ENCODE assay signal across 11 cellular contexts in the genomic region with DNA sequence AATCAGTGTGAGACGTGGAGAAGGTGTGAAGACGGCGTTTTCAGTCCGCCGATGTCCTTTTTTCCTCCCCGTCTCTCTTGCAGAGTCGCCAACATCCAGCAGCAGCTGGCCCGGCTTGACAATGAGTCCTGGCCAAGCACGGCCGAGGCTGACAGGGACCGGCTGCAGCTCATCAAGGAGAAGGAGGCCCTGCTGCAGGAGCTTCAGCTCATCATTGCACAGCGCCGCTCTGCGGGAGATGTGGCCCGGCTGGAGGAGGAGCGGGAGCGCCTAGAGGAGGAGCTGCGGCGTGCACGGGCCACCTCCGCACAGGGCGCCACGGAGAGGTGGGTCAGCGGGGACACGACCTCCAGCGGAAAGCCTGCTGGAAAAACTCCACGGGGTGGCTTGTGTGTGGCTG. TPM values are rescaled to one million over a fixed set of nuclear protein-coding genes. Genes with fewer than 3 reads are reported as not detected.
A peak's percentile ranks its signal among the peaks of the same experiment; 100 is the strongest.
DNase-seq lines count a peak whose midpoint lies in the region; ATAC-seq, FAIRE-seq and TF ChIP-seq lines count a peak whose summit lies in the region.
"Had no signal": no experiment of that assay in that cellular context is flagged by ENCODE, and none has a peak within 500 bp of the region (broad histone marks: within the 10 kb centered on the region; RNA-seq: fewer than 3 reads in every experiment).

No MANE protein-coding gene starts in this region.

- TF ChIP-seq RAD21 in HepG2 (CRISPR knock-in tag; IDR thresholded peaks at IDR 0.05) = no peak

- 98% methylated on average over 20 of the region's 27 CpGs for WGBS in HepG2 (ENCODE audit: low lambda C conversion rate)

- H3K27ac Mint-ChIP-seq in activated naive CD8-positive, alpha-beta T cell = peak overlapping the region; percentile 70
- peak overlapping the region; percentile 93 for H3K27ac Mint-ChIP-seq in stimulated activated memory B cell treated with anti-CD40 and anti-IgM and Interleukin-4, amounts not matched to agents 10 μg/mL and 1 μg/mL and 100 μg/mL, for 72 hours

- FAIRE-seq in HepG2 (lab: Jason Lieb, UNC) = no peak

- no peak overlapping the region for H3K27ac ChIP-seq in HepG2 (ENCODE audit: extremely low read length, insufficient read depth, low read length)

- intact Hi-C loops in HepG2 (cut with micrococcal nuclease; ENCODE audit: unreplicated experiment) = no loop called here

- H4K20me1 ChIP-seq in HepG2 (ENCODE audit: insufficient read depth, low read length) = no peaks in the 10 kb centered on the region

- H3K4me1 Mint-ChIP-seq in activated naive CD8-positive, alpha-beta T cell (ENCODE audit: low read depth) = peaks cover 71% of the 10 kb centered on the region
- H3K4me1 Mint-ChIP-seq in stimulated activated memory B cell treated with anti-CD40 and anti-IgM and Interleukin-4, amounts not matched to agents 10 μg/mL and 1 μg/mL and 100 μg/mL, for 72 hours = peaks cover 68% of the 10 kb centered on the region

- DNase-seq in GM12865 (ENCODE audit: low read depth) (no peak), hypothalamus (lab: John Stamatoyannopoulos, UW) (peak in 34 of 51 donors; percentile 1 to 68 (median 30)), GM13976 (ENCODE audit: low spot score) (no peak), HepG2 (ENCODE audit: low spot score) (no peak)
- DNase-seq: activated T-cell treated with anti-CD3 and anti-CD28 coated beads, Interleukin-2, amount 50 U/mL, for 1 hour; DND-41; NCI-H1694 treated with DMSO at 0.1 percent for 48 hours; stimulated activated CD4-positive, alpha-beta T cell treated with anti-CD3 and anti-CD28 coated beads, Interleukin-12 subunit alpha, Interleukin-12 subunit beta, amount 100 ng/mL, for 4 hours had no signal

- BruUV-seq in HepG2 (replicated peaks; lab: Mats Ljungman, UMichigan) = no TSS peak

- no peak overlapping the region for H3K4me2 ChIP-seq in HepG2 (ENCODE audit: low read depth, low read length)

- H3K36me3 ChIP-seq in HepG2 (replicated peaks in 1 of 2; ENCODE audit: control insufficient read depth in 1 of 2, insufficient read depth in 2 of 2, low read length in 2 of 2) = no peaks in the 10 kb centered on the region

- 0 out of 2 replicates have a peak, but pooled peaks cover 14% of the 10 kb centered on the region for H3K4me1 ChIP-seq in HepG2 (ENCODE audit: insufficient read depth, low read length)

- H3K4me3 ChIP-seq in GM12865 (ENCODE audit: low read depth, low read length) (peak overlapping the region; percentile 45), HepG2 (replicated peaks in 1 of 3; ENCODE audit: insufficient read depth in 1 of 3, low read depth in 2 of 3, low read length in 3 of 3) (no peak overlapping the region)

- no peaks in the 10 kb centered on the region for H3K9me3 Mint-ChIP-seq in activated naive CD8-positive, alpha-beta T cell (ENCODE audit: low read depth)
- no peaks in the 10 kb centered on the region for H3K9me3 Mint-ChIP-seq in stimulated activated memory B cell treated with anti-CD40 and anti-IgM and Interleukin-4, amounts not matched to agents 10 μg/mL and 1 μg/mL and 100 μg/mL, for 72 hours

- CTCF ChIA-PET in HepG2 (lab: Yijun Ruan, JAX; ENCODE audit: low intra/inter-chr PET ratio, low total read pairs) = no interaction called here

- no peak for TF ChIP-seq POLR2A in HepG2 (IDR thresholded peaks at IDR 0.05; ENCODE audit: insufficient read depth in 1 of 2, low read depth in 2 of 2, low read length in 2 of 2)

- no peak for TF ChIP-seq EP300 in HepG2 (IDR thresholded peaks at IDR 0.05; ENCODE audit: low read depth in 2 of 2, low read length in 2 of 2)
- no peak for TF ChIP-seq EP300 in HepG2 (CRISPR knock-in tag; IDR thresholded peaks at IDR 0.05; ENCODE audit: borderline replicate concordance)

- H3K27me3 ChIP-seq in HepG2 (ENCODE audit: control insufficient read depth in 1 of 2, insufficient read depth in 2 of 2, low read length in 2 of 2) = no peaks in the 10 kb centered on the region

- TF ChIP-seq CTCF in GM12865 (IDR thresholded peaks at IDR 0.05; ENCODE audit: insufficient read depth, low read depth, low read length, missing control alignments) (no peak), GM13976 (IDR thresholded peaks at IDR 0.05; ENCODE audit: borderline replicate concordance, control extremely low read depth, extremely low read depth, insufficient read depth, missing control alignments) (no peak), HepG2 (CRISPR knock-in tag; IDR thresholded peaks at IDR 0.05) (no peak)

- ATAC-seq in stimulated activated memory B cell treated with anti-CD40 and anti-IgM and Interleukin-4, amounts not matched to agents 10 μg/mL and 1 μg/mL and 100 μg/mL, for 72 hours = no peak
- ATAC-seq in GM18867 (IDR thresholded peaks at IDR 0.05; ENCODE audit: unreplicated experiment) (no peak), HepG2 (no peak)

- no peaks in the 10 kb centered on the region for H3K79me2 ChIP-seq in HepG2 (ENCODE audit: insufficient read depth, low read length)

- POLR2A ChIA-PET in HepG2 (lab: Yijun Ruan, JAX) = no interaction called here

- H3K4me3 Mint-ChIP-seq in activated naive CD8-positive, alpha-beta T cell = peak overlapping the region; percentile 27
- H3K4me3 Mint-ChIP-seq in stimulated activated memory B cell treated with anti-CD40 and anti-IgM and Interleukin-4, amounts not matched to agents 10 μg/mL and 1 μg/mL and 100 μg/mL, for 72 hours = peak overlapping the region; percentile 36

- H3K27me3 Mint-ChIP-seq in activated naive CD8-positive, alpha-beta T cell = no peaks in the 10 kb centered on the region
- H3K27me3 Mint-ChIP-seq in stimulated activated memory B cell treated with anti-CD40 and anti-IgM and Interleukin-4, amounts not matched to agents 10 μg/mL and 1 μg/mL and 100 μg/mL, for 72 hours = no peaks in the 10 kb centered on the region

- no peak overlapping the region for H2AFZ ChIP-seq in HepG2 (ENCODE audit: low read length)

- H3K36me3 Mint-ChIP-seq in activated naive CD8-positive, alpha-beta T cell = peaks cover 5% of the 10 kb centered on the region
- H3K36me3 Mint-ChIP-seq in stimulated activated memory B cell treated with anti-CD40 and anti-IgM and Interleukin-4, amounts not matched to agents 10 μg/mL and 1 μg/mL and 100 μg/mL, for 72 hours = peaks cover 11% of the 10 kb centered on the region

- no peaks in the 10 kb centered on the region for H3K9me3 ChIP-seq in HepG2 (ENCODE audit: low read length)

- no peak overlapping the region for H3K9ac ChIP-seq in HepG2 (ENCODE audit: insufficient read depth, low read depth, low read length)

- in situ Hi-C loops in GM13976 (cut with MboI; ENCODE audit: low sequenced_read_pairs, unreplicated experiment) = no loop called here
- in situ Hi-C loops in HepG2 (cut with HindIII; ENCODE audit: extremely low pct_ligation_motif_present, low pct_unique_long_range_greater_than_20kb) = loop anchor here (5.0 to 10.0 kb wide), 2 partner anchors 112 to 225 kb away; no protein-coding TSS in a partner anchor

TF ChIP-seq in HepG2, 621 proteins besides CTCF, POLR2A, EP300 and RAD21 (continues in another document):
- TF ChIP-seq ZNF652 (CRISPR knock-in tag; IDR thresholded peaks at IDR 0.05; ENCODE audit: borderline replicate concordance, low read depth) (no peak), MEF2D (CRISPR knock-in tag; IDR thresholded peaks at IDR 0.05) (no peak)

RNA-seq across cellular contexts. Expression of a gene that starts 47.1 kb away (rescaled TPM):
- 2.5 and 2.6 TPM in 2 replicates for total RNA-seq in HepG2 (2016; rRNA removed; fragmentation: Illumina TruSeq; extraction: Trizol)
- total RNA-seq in HepG2 (2016; cell fraction: cytosol; rRNA removed; fragmentation: Illumina TruSeq; extraction: Trizol; ENCODE audit: low read depth) = 0.53 and 0.81 TPM in 2 replicates
- 2.4 and 2.7 TPM in 2 replicates for total RNA-seq in HepG2 (2016; cell fraction: insoluble cytoplasmic fraction; rRNA removed; fragmentation: Illumina TruSeq; extraction: Trizol)
- total RNA-seq in HepG2 (2016; cell fraction: membrane; rRNA removed; fragmentation: Illumina TruSeq; extraction: Trizol) = 1.00 and 1.1 TPM in 2 replicates
- 2.7 and 3.0 TPM in 2 replicates for total RNA-seq in HepG2 (2016; cell fraction: nucleus; rRNA removed; fragmentation: Illumina TruSeq; extraction: Trizol)
- 1.8 and 1.9 TPM in 2 replicates for polyA plus RNA-seq in HepG2 (2011; rRNA removed)
- polyA plus RNA-seq in HepG2 (2011; cell fraction: cytosol; rRNA removed) = 2.3 and 2.4 TPM in 2 replicates
- 1.2 and 1.9 TPM in 2 replicates for polyA plus RNA-seq in HepG2 (2011; cell fraction: nucleus; rRNA removed)
- polyA plus RNA-seq in HepG2 (2012) = 1.6 and 1.9 TPM in 2 replicates
- polyA plus RNA-seq in HepG2 (2016; cell fraction: cytosol; fragmentation: Illumina TruSeq; extraction: Trizol; ENCODE audit: low read depth) = 0.17 and 0.18 TPM in 2 replicates
- 1.6 and 1.7 TPM in 2 replicates for polyA plus RNA-seq in HepG2 (2016; cell fraction: insoluble cytoplasmic fraction; fragmentation: Illumina TruSeq; extraction: Trizol; ENCODE audit: low read depth)
- polyA plus RNA-seq in HepG2 (2016; cell fraction: membrane; fragmentation: Illumina TruSeq; extraction: Trizol; ENCODE audit: low read depth) = 0.66 and 0.90 TPM in 2 replicates
- 2.5 and 2.8 TPM in 2 replicates for polyA plus RNA-seq in HepG2 (2016; cell fraction: nucleus; fragmentation: Illumina TruSeq; extraction: Trizol; ENCODE audit: insufficient read depth, low read depth)
- 1.7 and 8.7 TPM in 2 replicates for polyA minus RNA-seq in HepG2 (2011; rRNA and poly(A)+ RNA removed; ENCODE audit: low replicate concordance)
- polyA minus RNA-seq in HepG2 (2011; cell fraction: cytosol; rRNA and poly(A)+ RNA removed) = 3.8 and 5.8 TPM in 2 replicates
- 2.8 and 3.4 TPM in 2 replicates for polyA minus RNA-seq in HepG2 (2011; cell fraction: nucleus; rRNA and poly(A)+ RNA removed)

Comparison
In these comparisons a context has a peak if more than half of its experiments do, and no peak if none do; other contexts are left out.
1. DNase-seq: peak in hypothalamus (34 of 51); none in GM12865 (single experiment), GM13976 (single experiment) and HepG2 (single experiment).